11 cellular contexts compared by ENCODE assay signal in genomic region chr17:61904094-61904710, GRCh38. TPM values are rescaled to one million over a fixed set of nuclear protein-coding genes. Genes with fewer than 3 reads are reported as not detected.
DNase-seq lines count a peak whose midpoint lies in the region; ATAC-seq and TF ChIP-seq lines count a peak whose summit lies in the region.
"Had no signal": no experiment of that assay in that cellular context is flagged by ENCODE, and none has a peak within 500 bp of the region (broad histone marks: within the 10 kb centered on the region; RNA-seq: fewer than 3 reads in every experiment).

No MANE protein-coding gene starts in this region.

- H3K9me3 ChIP-seq in CD4-positive, alpha-beta T cell (ENCODE audit: control insufficient read depth, low read length) = no peaks in the 10 kb centered on the region
- no peaks in the 10 kb centered on the region for H3K9me3 ChIP-seq in trophoblast cell (ENCODE audit: insufficient read depth, low read depth, low read length)
- H3K9me3 ChIP-seq: tibial nerve had no signal

- H3K27ac ChIP-seq in CD4-positive, alpha-beta T cell (ENCODE audit: low read depth, low read length) = no peak overlapping the region
- H3K27ac ChIP-seq in trophoblast cell (ENCODE audit: low read depth, low read length) = no peak overlapping the region
- H3K27ac ChIP-seq: tibial nerve had no signal

- WGBS in trophoblast cell (ENCODE audit: extremely low coverage, insufficient coverage, insufficient read length) = no CpG with 5 or more reads among the region's 5 CpGs

- H3K23ac ChIP-seq in trophoblast cell (ENCODE audit: low read length) = no peak overlapping the region

- no peak for TF ChIP-seq CTCF in CD4-positive, alpha-beta T cell (IDR thresholded peaks at IDR 0.05)

- H3K36me3 ChIP-seq in trophoblast cell (ENCODE audit: control insufficient read depth in 1 of 2, insufficient read depth in 2 of 2, low read length in 2 of 2) = peaks cover 14 to 22% of the 10 kb centered on the region in 2 experiments

- no peaks in the 10 kb centered on the region for H3K27me3 ChIP-seq in CD4-positive, alpha-beta T cell (ENCODE audit: control insufficient read depth, insufficient read depth, low read length)
- no peaks in the 10 kb centered on the region for H3K27me3 ChIP-seq in trophoblast cell (ENCODE audit: insufficient read depth, low read length)
- H3K27me3 ChIP-seq: tibial nerve had no signal

- H3K4me1 Mint-ChIP-seq in CD4-positive, alpha-beta T cell (ENCODE audit: low read depth) = peaks cover 3% of the 10 kb centered on the region
- no peaks in the 10 kb centered on the region for H3K4me1 Mint-ChIP-seq in activated naive CD4-positive, alpha-beta T cell treated with anti-CD3 and anti-CD28 coated beads for 36 hours (ENCODE audit: low read depth)

- H4K12ac ChIP-seq in trophoblast cell (ENCODE audit: low read depth, low read length) = no peak overlapping the region

- no peak overlapping the region for H3K14ac ChIP-seq in trophoblast cell (ENCODE audit: low read length)

- peak overlapping the region; percentile 77 for H3K4me3 Mint-ChIP-seq in CD4-positive, alpha-beta T cell
- H3K4me3 Mint-ChIP-seq in activated naive CD4-positive, alpha-beta T cell treated with anti-CD3 and anti-CD28 coated beads for 36 hours = no peak overlapping the region

- no peak overlapping the region for H2BK12ac ChIP-seq in trophoblast cell (ENCODE audit: low read length)

- CTCF ChIA-PET in CD4-positive, alpha-beta T cell (lab: Charles Lee) = interaction anchor here (0.7 kb wide), 1 partner anchor 127 kb away, joined by 3 read pairs; no protein-coding TSS in a partner anchor
- CTCF ChIA-PET in activated naive CD4-positive, alpha-beta T cell treated with anti-CD3 and anti-CD28 coated beads for 36 hours (lab: Charles Lee) = interaction anchor here (0.6 kb wide), 2 partner anchors 12 to 34 kb away, joined by 3 to 4 read pairs; no protein-coding TSS in a partner anchor

- no peaks in the 10 kb centered on the region for H3K27me3 Mint-ChIP-seq in CD4-positive, alpha-beta T cell
- H3K27me3 Mint-ChIP-seq in activated naive CD4-positive, alpha-beta T cell treated with anti-CD3 and anti-CD28 coated beads for 36 hours (ENCODE audit: low read depth) = no peaks in the 10 kb centered on the region

- no peak overlapping the region for H2AFZ ChIP-seq in trophoblast cell (ENCODE audit: insufficient read depth, low read length, poor library complexity)

- H3K4me2 ChIP-seq in trophoblast cell (ENCODE audit: low read length) = no peak overlapping the region

- POLR2A ChIA-PET in CD4-positive, alpha-beta T cell (lab: Charles Lee) = interaction anchor here (2.6 kb wide), 1 partner anchor 41 kb away, joined by 12 read pairs; the partner anchor contains the start of gene BRIP1

- H3K9me3 Mint-ChIP-seq in CD4-positive, alpha-beta T cell = no peaks in the 10 kb centered on the region
- no peaks in the 10 kb centered on the region for H3K9me3 Mint-ChIP-seq in activated naive CD4-positive, alpha-beta T cell treated with anti-CD3 and anti-CD28 coated beads for 36 hours

- DNase-seq in CD4-positive, alpha-beta T cell = peak in 4 of 10 experiments; percentile 7 to 16 (median 10)
- peak; percentile 56 for DNase-seq in activated naive CD4-positive, alpha-beta T cell treated with anti-CD3 and anti-CD28 coated beads for 36 hours
- DNase-seq in trophoblast cell (no peak), Right ventricle myocardium inferior (ENCODE audit: missing footprints) (no peak), NCI-H187 (lab: John Stamatoyannopoulos, UW) (no peak), NCI-H510A (lab: John Stamatoyannopoulos, UW) (no peak)
- DNase-seq: Kasumi-1, RPMI8226 had no signal

- no peaks in the 10 kb centered on the region for H3K79me2 ChIP-seq in trophoblast cell (ENCODE audit: control insufficient read depth, insufficient read depth, low read length, poor library complexity)

- ATAC-seq in CD4-positive, alpha-beta T cell (ENCODE audit: poor library complexity) = peak; percentile 83
- ATAC-seq in GM19324 (IDR thresholded peaks at IDR 0.05; ENCODE audit: low FRiP score, unreplicated experiment) (peak; percentile 51), HG03354 (IDR thresholded peaks at IDR 0.05; ENCODE audit: poor library complexity, severe bottlenecking, unreplicated experiment) (peak; percentile 67), Right ventricle myocardium inferior (no peak)

- no peak overlapping the region for H2AK5ac ChIP-seq in trophoblast cell (ENCODE audit: low read length)

- H3K36me3 Mint-ChIP-seq in CD4-positive, alpha-beta T cell (ENCODE audit: low read depth) = peaks cover 80% of the 10 kb centered on the region
- H3K36me3 Mint-ChIP-seq in activated naive CD4-positive, alpha-beta T cell treated with anti-CD3 and anti-CD28 coated beads for 36 hours (ENCODE audit: low read depth) = peaks cover 25% of the 10 kb centered on the region

- no peak overlapping the region for H4K8ac ChIP-seq in trophoblast cell (ENCODE audit: low read depth, low read length)

- peak overlapping the region; percentile 85 for H3K27ac Mint-ChIP-seq in CD4-positive, alpha-beta T cell
- H3K27ac Mint-ChIP-seq in activated naive CD4-positive, alpha-beta T cell treated with anti-CD3 and anti-CD28 coated beads for 36 hours = no peak overlapping the region

- H3K79me1 ChIP-seq in trophoblast cell (ENCODE audit: low read length) = no peaks in the 10 kb centered on the region

- H3K9ac ChIP-seq in trophoblast cell (ENCODE audit: low read length) = no peak overlapping the region

- H3K4ac ChIP-seq in trophoblast cell (ENCODE audit: low read depth, low read length) = no peak overlapping the region

- H2BK120ac ChIP-seq in trophoblast cell (ENCODE audit: insufficient read depth, low read length, poor library complexity) = no peak overlapping the region

- intact Hi-C loops in CD4-positive, alpha-beta T cell (cut with DNase I, micrococcal nuclease) = no loop called here
- intact Hi-C loops in activated naive CD4-positive, alpha-beta T cell treated with anti-CD3 and anti-CD28 coated beads for 36 hours (cut with micrococcal nuclease) = no loop called here
- intact Hi-C loops in Right ventricle myocardium inferior (cut with DNase I) = no loop called here

- H3K18ac ChIP-seq in trophoblast cell (ENCODE audit: low read length) = no peak overlapping the region

- no peak overlapping the region for H3K4me3 ChIP-seq in trophoblast cell (ENCODE audit: low read depth, low read length)
- H3K4me3 ChIP-seq: tibial nerve had no signal

- no peak overlapping the region for H4K91ac ChIP-seq in trophoblast cell (ENCODE audit: low read depth, low read length)

- H3K4me1 ChIP-seq in trophoblast cell (ENCODE audit: control insufficient read depth in 1 of 2, insufficient read depth in 2 of 2, low read length in 2 of 2) = no peaks in the 10 kb centered on the region
- H3K4me1 ChIP-seq: tibial nerve had no signal

- H2BK5ac ChIP-seq in trophoblast cell (ENCODE audit: low read depth, low read length, poor library complexity) = no peak overlapping the region

RNA-seq across cellular contexts. Expression of gene INTS2, which starts 23.6 kb away (rescaled TPM):
- 1 to 10 TPM; 8.5 to 8.7 TPM for total RNA-seq in CD4-positive, alpha-beta T cell
- 10 to 100 TPM; 23.2 to 25.0 TPM for total RNA-seq in activated naive CD4-positive, alpha-beta T cell treated with anti-CD3 and anti-CD28 coated beads for 36 hours
- 13.2 TPM in 2 replicates for polyA plus RNA-seq in trophoblast cell (2013)
- 9.1 TPM for total RNA-seq in Right ventricle myocardium inferior

RNA-seq across cellular contexts. Expression of gene BRIP1, which starts 40.9 kb away (rescaled TPM):
- 1 to 10 TPM; 1.0 to 1.9 TPM for total RNA-seq in CD4-positive, alpha-beta T cell
- 10 to 100 TPM; 12.0 to 12.9 TPM for total RNA-seq in activated naive CD4-positive, alpha-beta T cell treated with anti-CD3 and anti-CD28 coated beads for 36 hours
- polyA plus RNA-seq in trophoblast cell (2013) = 7.0 TPM in 2 replicates
- 0.24 TPM for total RNA-seq in Right ventricle myocardium inferior

Comparison
In these comparisons a context has a peak if more than half of its experiments do, and no peak if none do; other contexts are left out.
1. RNA of gene BRIP1, which starts 40.9 kb away (total RNA-seq): 12.0 to 12.9 TPM in activated naive CD4-positive, alpha-beta T cell treated with anti-CD3 and anti-CD28 coated beads for 36 hours; 1.0 to 1.9 TPM in CD4-positive, alpha-beta T cell and 0.24 TPM in Right ventricle myocardium inferior (single experiment); every median in the first group is over 4 times any median in the second.